17 cellular contexts compared by ENCODE assay signal in the genomic region with DNA sequence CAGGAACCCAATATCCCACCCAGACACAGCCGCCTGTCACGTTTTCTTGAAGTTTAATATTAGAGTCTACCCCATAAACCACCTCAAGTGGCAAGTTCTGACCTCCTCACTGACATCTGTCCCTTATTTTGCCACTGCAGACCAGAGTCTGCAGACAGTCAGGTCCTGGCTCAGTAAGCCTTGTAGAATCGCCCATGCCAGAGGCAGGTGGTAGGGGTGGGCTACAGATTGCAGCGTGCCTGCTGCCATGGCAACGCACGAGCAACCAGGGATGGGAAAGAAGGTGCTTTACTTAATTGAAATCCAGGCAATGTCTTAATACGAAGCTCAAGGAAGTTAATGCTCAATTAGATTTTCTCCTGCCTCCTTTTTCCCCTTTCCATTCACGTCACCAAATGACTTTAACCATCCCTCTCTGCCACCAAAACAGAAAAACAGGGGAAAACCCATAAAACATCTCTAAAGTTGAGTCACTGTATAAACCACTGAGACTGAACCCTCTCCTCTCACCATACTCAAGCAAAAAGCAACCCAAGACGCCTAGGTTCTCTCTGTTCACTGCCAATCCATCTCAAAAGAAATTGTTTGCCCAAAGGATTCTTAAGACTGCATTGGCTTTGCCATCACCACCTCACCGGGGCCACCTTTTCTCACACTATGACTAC.
A peak's percentile ranks its signal among the peaks of the same experiment; 100 is the strongest.
DNase-seq lines count a peak whose midpoint lies in the region; ATAC-seq and TF ChIP-seq lines count a peak whose summit lies in the region.
"Had no signal": no experiment of that assay in that cellular context is flagged by ENCODE, and none has a peak within 500 bp of the region (broad histone marks: within the 10 kb centered on the region; RNA-seq: fewer than 3 reads in every experiment).

No MANE protein-coding gene starts in this region.

- DNase-seq in GM06990 (ENCODE audit: extremely low read depth, insufficient read length): peak; percentile 7
- peak; percentile 24 to 27 for DNase-seq in activated T-cell treated with anti-CD3 and anti-CD28 coated beads, Interleukin-2, amount 50 U/mL, for 48 hours
- no peak for DNase-seq in NCI-H1048 (lab: John Stamatoyannopoulos, UW)
- no peak for DNase-seq in OCI-M1 (lab: John Stamatoyannopoulos, UW)
- DNase-seq in NCI-H774 (lab: John Stamatoyannopoulos, UW): no peak
- DNase-seq: activated naive CD4-positive, alpha-beta T cell treated with Interleukin-2 at 50 U/mL for 16 hours; H9; head of caudate nucleus; KG1; naive B cell; NCI-H1694 treated with DMSO at 0.1 percent for 48 hours; stimulated activated CD4-positive, alpha-beta T cell treated with anti-CD3 and anti-CD28 coated beads, Interleukin-4, amount 100 ng/mL, for 1 hour had no signal

- no peak for TF ChIP-seq CTCF in GM06990 (IDR thresholded peaks at IDR 0.05; ENCODE audit: insufficient read depth, low read length, poor library complexity, severe bottlenecking)

- no peaks in the 10 kb centered on the region for H3K36me3 ChIP-seq in GM06990 (ENCODE audit: control insufficient read depth, insufficient read depth, low read length)

- no peaks in the 10 kb centered on the region for H3K27me3 ChIP-seq in GM06990 (replicated peaks; ENCODE audit: control insufficient read depth, insufficient read depth, low read length)

- H3K4me3 ChIP-seq in GM06990 (replicated peaks; ENCODE audit: low read depth, low read length): no peak overlapping the region

- ATAC-seq in GM18511 (IDR thresholded peaks at IDR 0.05; ENCODE audit: unreplicated experiment) (peak; percentile 76), HG02588 (IDR thresholded peaks at IDR 0.05; ENCODE audit: unreplicated experiment) (peak; percentile 80), GM21528 (IDR thresholded peaks at IDR 0.05; ENCODE audit: low FRiP score, unreplicated experiment) (no peak)
- ATAC-seq: left lobe of liver, WTC11 had no signal

Comparison
In these comparisons a context has a peak if more than half of its experiments do, and no peak if none do; other contexts are left out.
1. DNase-seq: peak in GM06990 (single experiment) and activated T-cell treated with anti-CD3 and anti-CD28 coated beads, Interleukin-2, amount 50 U/mL, for 48 hours (2 of 2); none in NCI-H1048 (single experiment), OCI-M1 (single experiment) and NCI-H774 (single experiment).